9 cellular contexts compared by ENCODE assay signal in genomic region chr12:47377414-47378221, GRCh38.
DNase-seq lines count a peak whose midpoint lies in the region; ATAC-seq, FAIRE-seq and TF ChIP-seq lines count a peak whose summit lies in the region.
"Had no signal": no experiment of that assay in that cellular context is flagged by ENCODE, and none has a peak within 500 bp of the region (broad histone marks: within the 10 kb centered on the region; RNA-seq: fewer than 3 reads in every experiment).

No MANE protein-coding gene starts in this region.

- intact Hi-C loops in pancreas (cut with DNase I): no loop called here

- peak; percentile 83 for DNase-seq in Caki2 (ENCODE audit: low read depth)
- DNase-seq in SHP77 treated with DMSO at 0.1 percent for 48 hours (lab: John Stamatoyannopoulos, UW): peak; percentile 64
- peak; percentile 96 for DNase-seq in fibroblast of the conjunctiva (ENCODE audit: low read depth)
- peak; percentile 43 to 99 (median 81) for DNase-seq in pancreas
- no peak for DNase-seq in RPMI8226
- no peak for DNase-seq in NCI-H187 (lab: John Stamatoyannopoulos, UW)
- no peak for DNase-seq in stimulated activated naive CD8-positive, alpha-beta T cell treated with anti-CD3 and anti-CD28 coated beads, Interleukin-15, amount 100 ng/mL, for 72 hours
- DNase-seq: activated T-cell treated with anti-CD3 and anti-CD28 coated beads, Interleukin-2, amount 50 U/mL, for 1 hour had no signal

- no peak overlapping the region for H3K27ac ChIP-seq in pancreas

- FAIRE-seq in pancreas (lab: Jason Lieb, UNC): peak; percentile 74

- H3K9me3 Mint-ChIP-seq in stimulated activated naive CD8-positive, alpha-beta T cell treated with anti-CD3 and anti-CD28 coated beads, Interleukin-15, amount 100 ng/mL, for 72 hours: peaks cover 23 to 55% of the 10 kb centered on the region in 2 donors

- no peak overlapping the region for H3K4me3 Mint-ChIP-seq in stimulated activated naive CD8-positive, alpha-beta T cell treated with anti-CD3 and anti-CD28 coated beads, Interleukin-15, amount 100 ng/mL, for 72 hours

- peaks cover 45% of the 10 kb centered on the region for H3K4me1 Mint-ChIP-seq in stimulated activated naive CD8-positive, alpha-beta T cell treated with anti-CD3 and anti-CD28 coated beads, Interleukin-15, amount 100 ng/mL, for 72 hours

- H3K27ac Mint-ChIP-seq in stimulated activated naive CD8-positive, alpha-beta T cell treated with anti-CD3 and anti-CD28 coated beads, Interleukin-15, amount 100 ng/mL, for 72 hours: no peak overlapping the region

- no peaks in the 10 kb centered on the region for H3K27me3 ChIP-seq in pancreas

- no peak overlapping the region for H3K4me3 ChIP-seq in pancreas

- ATAC-seq in pancreas (peak; percentile 57 to 99 (median 92)), HG03469 (IDR thresholded peaks at IDR 0.05; ENCODE audit: unreplicated experiment) (no peak)
- no peak for ATAC-seq in stimulated activated naive CD8-positive, alpha-beta T cell treated with anti-CD3 and anti-CD28 coated beads, Interleukin-15, amount 100 ng/mL, for 72 hours

- no peaks in the 10 kb centered on the region for H3K36me3 ChIP-seq in pancreas

- in situ Hi-C loops in Caki2 (cut with HindIII; ENCODE audit: low pct_unique_long_range_greater_than_20kb, low sequenced_read_pairs): no loop called here

- no peaks in the 10 kb centered on the region for H3K9me3 ChIP-seq in pancreas

- TF ChIP-seq CTCF in pancreas (IDR thresholded peaks at IDR 0.05): no peak

- no peaks in the 10 kb centered on the region for H3K4me1 ChIP-seq in pancreas

- no peaks in the 10 kb centered on the region for H3K27me3 Mint-ChIP-seq in stimulated activated naive CD8-positive, alpha-beta T cell treated with anti-CD3 and anti-CD28 coated beads, Interleukin-15, amount 100 ng/mL, for 72 hours

- 65 to 68% methylated on average over 12 of the region's 12 CpGs for WGBS in pancreas, 2 donors

Comparison
In these comparisons a context has a peak if more than half of its experiments do, and no peak if none do; other contexts are left out.
1. DNase-seq: peak in Caki2 (single experiment), SHP77 treated with DMSO at 0.1 percent for 48 hours (single experiment), fibroblast of the conjunctiva (single experiment) and pancreas (6 of 6); none in RPMI8226 (single experiment), NCI-H187 (0 of 2) and stimulated activated naive CD8-positive, alpha-beta T cell treated with anti-CD3 and anti-CD28 coated beads, Interleukin-15, amount 100 ng/mL, for 72 hours (0 of 2).
2. ATAC-seq: peak in pancreas (4 of 4); none in HG03469 (single experiment) and stimulated activated naive CD8-positive, alpha-beta T cell treated with anti-CD3 and anti-CD28 coated beads, Interleukin-15, amount 100 ng/mL, for 72 hours (single experiment).